24 cellular contexts compared by ENCODE assay signal in genomic region chr4:155742310-155743015, GRCh38. TPM values are rescaled to one million over a fixed set of nuclear protein-coding genes. Genes with fewer than 3 reads are reported as not detected.
DNase-seq lines count a peak whose midpoint lies in the region; ATAC-seq and TF ChIP-seq lines count a peak whose summit lies in the region.
"Had no signal": no experiment of that assay in that cellular context is flagged by ENCODE, and none has a peak within 500 bp of the region (broad histone marks: within the 10 kb centered on the region; RNA-seq: fewer than 3 reads in every experiment).

No MANE protein-coding gene starts in this region.

- H3K36me3 ChIP-seq in cardiac muscle cell (no peaks in the 10 kb centered on the region), brain microvascular endothelial cell (replicated peaks) (no peaks in the 10 kb centered on the region), kidney epithelial cell (ENCODE audit: control insufficient read depth, insufficient read depth, low read length) (no peaks in the 10 kb centered on the region)
- H3K36me3 ChIP-seq: HAP-1, lower lobe of right lung, neutrophil, Peyer's patch had no signal

- H3K4me3 ChIP-seq in cardiac muscle cell (no peak overlapping the region), brain microvascular endothelial cell (ENCODE audit: low read depth, low read length) (no peak overlapping the region), kidney epithelial cell (ENCODE audit: low read depth, low read length) (no peak overlapping the region)
- H3K4me3 ChIP-seq: A549, HAP-1, lower lobe of right lung, Peyer's patch had no signal

- in situ Hi-C loops in brain microvascular endothelial cell (cut with HindIII; ENCODE audit: low pct_ligation_motif_present, low sequenced_read_pairs) = no loop called here

- peaks cover 4% of the 10 kb centered on the region for H3K27me3 Mint-ChIP-seq in osteocyte (ENCODE audit: unreplicated experiment)
- H3K27me3 Mint-ChIP-seq: activated CD4-positive, alpha-beta memory T cell treated with anti-CD3 and anti-CD28 coated beads, Interleukin-2, amount 10 ng/mL, durations not matched to agents 7 days and 5 days; T-cell had no signal

- DNase-seq in cardiac muscle cell (ENCODE audit: low read depth in 1 of 2, low spot score in 1 of 2) (peak in 1 of 2 donors; percentile 5), Right ventricle myocardium inferior (ENCODE audit: missing footprints) (no peak), brain microvascular endothelial cell (no peak), kidney epithelial cell (ENCODE audit: low read depth) (no peak), anterior cingulate cortex (lab: John Stamatoyannopoulos, UW) (no peak), osteocyte (ENCODE audit: extremely low spot score, unreplicated experiment) (no peak)
- DNase-seq: activated CD4-positive, alpha-beta memory T cell treated with anti-CD3 and anti-CD28 coated beads, Interleukin-2, amount 10 ng/mL, durations not matched to agents 7 days and 5 days; activated CD4-positive, CD25-positive, alpha-beta regulatory T cell treated with anti-CD3 and anti-CD28 coated beads, Interleukin-2, amount 50 U/mL, for 72 hours; aorta; DMS79 treated with DMSO at 0.1 percent for 48 hours; hypothalamus; lower lobe of right lung; NCI-H2081 treated with DMSO at 0.1 percent for 48 hours; NCI-H446 treated with DMSO at 0.1 percent for 48 hours; Peyer's patch; substantia nigra; T-cell had no signal

- H3K9me3 Mint-ChIP-seq in osteocyte (ENCODE audit: unreplicated experiment) = no peaks in the 10 kb centered on the region
- H3K9me3 Mint-ChIP-seq: activated CD4-positive, alpha-beta memory T cell treated with anti-CD3 and anti-CD28 coated beads, Interleukin-2, amount 10 ng/mL, durations not matched to agents 7 days and 5 days; activated naive CD4-positive, alpha-beta T cell treated with anti-CD3 and anti-CD28 coated beads, Interleukin-2, amount 50 U/mL, for 72 hours; activated T-helper 2 cell treated with anti-CD3 and anti-CD28 coated beads, Interferon-gamma antibody, Interleukin-2, Interleukin-4, amounts not matched to agents 10 μg/mL and 5 μg/mL and 100 μg/mL, durations not matched to agents 14 hours and 24 hours and 36 hours; T-cell had no signal

- no peak overlapping the region for H3K4me3 Mint-ChIP-seq in osteocyte (ENCODE audit: unreplicated experiment)
- H3K4me3 Mint-ChIP-seq: activated CD4-positive, alpha-beta memory T cell treated with anti-CD3 and anti-CD28 coated beads, Interleukin-2, amount 10 ng/mL, durations not matched to agents 7 days and 5 days; T-cell had no signal

- intact Hi-C loops in Right ventricle myocardium inferior (cut with DNase I) = no loop called here

- H3K27me3 ChIP-seq in cardiac muscle cell (no peaks in the 10 kb centered on the region), brain microvascular endothelial cell (replicated peaks) (no peaks in the 10 kb centered on the region), kidney epithelial cell (ENCODE audit: control insufficient read depth, insufficient read depth, low read length) (no peaks in the 10 kb centered on the region)
- H3K27me3 ChIP-seq: neutrophil, Peyer's patch had no signal

- H3K36me3 Mint-ChIP-seq in osteocyte (ENCODE audit: unreplicated experiment) = no peaks in the 10 kb centered on the region
- H3K36me3 Mint-ChIP-seq: activated naive CD4-positive, alpha-beta T cell treated with anti-CD3 and anti-CD28 coated beads, Interleukin-2, amount 50 U/mL, for 72 hours; T-cell had no signal

- no peak overlapping the region for H3K27ac Mint-ChIP-seq in osteocyte (ENCODE audit: unreplicated experiment)
- H3K27ac Mint-ChIP-seq: activated CD4-positive, alpha-beta memory T cell treated with anti-CD3 and anti-CD28 coated beads, Interleukin-2, amount 10 ng/mL, durations not matched to agents 7 days and 5 days; activated naive CD4-positive, alpha-beta T cell treated with anti-CD3 and anti-CD28 coated beads, Interleukin-2, amount 50 U/mL, for 72 hours; activated T-helper 2 cell treated with anti-CD3 and anti-CD28 coated beads, Interferon-gamma antibody, Interleukin-2, Interleukin-4, amounts not matched to agents 10 μg/mL and 5 μg/mL and 100 μg/mL, durations not matched to agents 14 hours and 24 hours and 36 hours; T-cell had no signal

- no peaks in the 10 kb centered on the region for H3K4me1 Mint-ChIP-seq in osteocyte (ENCODE audit: unreplicated experiment)
- H3K4me1 Mint-ChIP-seq: activated CD4-positive, alpha-beta memory T cell treated with anti-CD3 and anti-CD28 coated beads, Interleukin-2, amount 10 ng/mL, durations not matched to agents 7 days and 5 days; T-cell had no signal

- ATAC-seq in Right ventricle myocardium inferior (no peak), HG03045 (IDR thresholded peaks at IDR 0.05; ENCODE audit: unreplicated experiment) (no peak), HG03095 (IDR thresholded peaks at IDR 0.05; ENCODE audit: unreplicated experiment) (no peak)
- ATAC-seq: activated naive CD4-positive, alpha-beta T cell treated with anti-CD3 and anti-CD28 coated beads, Interleukin-2, amount 50 U/mL, for 72 hours; lower lobe of right lung; T-cell had no signal

- H3K4me1 ChIP-seq in cardiac muscle cell (ENCODE audit: low read depth) = peaks cover 19% of the 10 kb centered on the region
- H3K4me1 ChIP-seq: A549, HAP-1, lower lobe of right lung, Peyer's patch had no signal

- H3K27ac ChIP-seq in cardiac muscle cell = no peak overlapping the region
- no peak overlapping the region for H3K27ac ChIP-seq in brain microvascular endothelial cell
- H3K27ac ChIP-seq: A549, lower lobe of right lung, neutrophil, Peyer's patch had no signal

- no peaks in the 10 kb centered on the region for H3K9me3 ChIP-seq in cardiac muscle cell (ENCODE audit: low read depth)
- H3K9me3 ChIP-seq: A549, HAP-1, lower lobe of right lung, neutrophil, Peyer's patch had no signal

- peak; percentile 9 for TF ChIP-seq CTCF in cardiac muscle cell (IDR thresholded peaks at IDR 0.05; ENCODE audit: low read depth, low read length)
- peak; percentile 45 for TF ChIP-seq CTCF in brain microvascular endothelial cell (IDR thresholded peaks at IDR 0.05; ENCODE audit: low read depth, low read length, missing control alignments)
- TF ChIP-seq CTCF in kidney epithelial cell (IDR thresholded peaks at IDR 0.05; ENCODE audit: insufficient read depth, low read length, poor library complexity, severe bottlenecking) = peak; percentile 4
- no peak for TF ChIP-seq CTCF in osteocyte (IDR thresholded peaks at IDR 0.05)

RNA-seq across cellular contexts. Expression of gene GUCY1B1, which starts 16.4 kb away (rescaled TPM):
- 26.6 TPM in 2 replicates for total RNA-seq in cardiac muscle cell
- 19.1 and 34.6 TPM in 2 replicates for polyA plus RNA-seq in cardiac muscle cell
- 32.6 TPM for total RNA-seq in Right ventricle myocardium inferior
- 1.7 and 2.8 TPM in 2 replicates for total RNA-seq in kidney epithelial cell
- 11.5 and 13.2 TPM in 2 replicates for total RNA-seq in osteocyte
